26 cellular contexts compared by ENCODE assay signal in the genomic region with DNA sequence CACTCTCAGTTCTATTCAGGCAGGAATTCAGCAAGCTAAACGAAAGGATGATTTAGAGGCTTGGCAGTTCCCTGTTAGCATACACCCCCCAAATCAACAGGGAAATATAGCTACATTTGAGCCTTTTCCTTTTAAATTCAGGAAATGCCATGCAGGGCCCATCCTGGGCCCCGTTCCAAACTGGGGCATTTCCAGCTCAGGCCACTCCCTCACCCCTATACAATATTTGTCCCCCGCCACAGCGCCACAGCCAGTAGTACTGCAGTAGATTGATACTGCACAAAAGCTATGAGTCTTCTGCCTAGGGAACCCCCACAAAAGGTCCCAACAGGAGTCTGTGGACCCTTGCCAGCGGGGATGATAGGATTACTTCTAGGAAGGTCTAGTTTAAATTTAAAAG.
"Had no signal": no experiment of that assay in that cellular context is flagged by ENCODE, and none has a peak within 500 bp of the region (broad histone marks: within the 10 kb centered on the region; RNA-seq: fewer than 3 reads in every experiment).

No MANE protein-coding gene starts in this region.

- H3K4me3 Mint-ChIP-seq: activated CD4-positive, alpha-beta memory T cell treated with anti-CD3 and anti-CD28 coated beads, Interleukin-2, amount 10 ng/mL, durations not matched to agents 7 days and 5 days; activated CD4-positive, alpha-beta T cell treated with anti-CD3 and anti-CD28 coated beads, Interleukin-2, amount 10 ng/mL, durations not matched to agents 7 days and 5 days; activated naive CD4-positive, alpha-beta T cell treated with anti-CD3 and anti-CD28 coated beads, Interleukin-2, amount 10 ng/mL, durations not matched to agents 7 days and 5 days; activated naive CD8-positive, alpha-beta T cell treated with anti-CD3 and anti-CD28 coated beads, Interleukin-2, amount 10 ng/mL, durations not matched to agents 7 days and 5 days; activated T-cell treated with anti-CD3 and anti-CD28 coated beads, Interleukin-2, amount 50 U/mL, for 24 hours; activated T-cell treated with anti-CD3 and anti-CD28 coated beads, Interleukin-2, amount 50 U/mL, for 72 hours; brain had no signal

- H3K27ac ChIP-seq: ascending aorta, breast epithelium, cardiac muscle cell, colonic mucosa had no signal

- ATAC-seq: activated naive CD4-positive, alpha-beta T cell treated with anti-CD3 and anti-CD28 coated beads, Interleukin-2, amount 50 U/mL, for 72 hours; activated T-cell treated with anti-CD3 and anti-CD28 coated beads, Interleukin-2, amount 50 U/mL, for 72 hours; esophagus mucosa had no signal

- H3K27me3 Mint-ChIP-seq: activated naive CD4-positive, alpha-beta T cell treated with anti-CD3 and anti-CD28 coated beads, Interleukin-2, amount 10 ng/mL, durations not matched to agents 7 days and 5 days; activated T-cell treated with anti-CD3 and anti-CD28 coated beads, Interleukin-2, amount 50 U/mL, for 24 hours; brain had no signal

- H3K4me1 ChIP-seq: ascending aorta, breast epithelium, colonic mucosa had no signal

- H3K4me1 Mint-ChIP-seq: activated CD4-positive, alpha-beta memory T cell treated with anti-CD3 and anti-CD28 coated beads, Interleukin-2, amount 10 ng/mL, durations not matched to agents 7 days and 5 days; activated CD4-positive, alpha-beta T cell treated with anti-CD3 and anti-CD28 coated beads, Interleukin-2, amount 10 ng/mL, durations not matched to agents 7 days and 5 days; activated naive CD4-positive, alpha-beta T cell treated with anti-CD3 and anti-CD28 coated beads, Interleukin-2, amount 10 ng/mL, durations not matched to agents 7 days and 5 days; activated naive CD8-positive, alpha-beta T cell treated with anti-CD3 and anti-CD28 coated beads, Interleukin-2, amount 10 ng/mL, durations not matched to agents 7 days and 5 days had no signal

- H3K27ac Mint-ChIP-seq: activated CD4-positive, alpha-beta memory T cell treated with anti-CD3 and anti-CD28 coated beads, Interleukin-2, amount 10 ng/mL, durations not matched to agents 7 days and 5 days; activated CD4-positive, alpha-beta T cell treated with anti-CD3 and anti-CD28 coated beads, Interleukin-2, amount 10 ng/mL, durations not matched to agents 7 days and 5 days; activated naive CD4-positive, alpha-beta T cell treated with anti-CD3 and anti-CD28 coated beads, Interleukin-2, amount 10 ng/mL, durations not matched to agents 7 days and 5 days; activated naive CD4-positive, alpha-beta T cell treated with anti-CD3 and anti-CD28 coated beads, Interleukin-2, amount 50 U/mL, for 72 hours; activated naive CD8-positive, alpha-beta T cell treated with anti-CD3 and anti-CD28 coated beads, Interleukin-2, amount 10 ng/mL, durations not matched to agents 7 days and 5 days; activated T-cell treated with anti-CD3 and anti-CD28 coated beads, Interleukin-2, amount 50 U/mL, for 24 hours; activated T-cell treated with anti-CD3 and anti-CD28 coated beads, Interleukin-2, amount 50 U/mL, for 72 hours had no signal

- H3K4me3 ChIP-seq: ascending aorta, breast epithelium, cardiac muscle cell, colonic mucosa had no signal

- H3K9me3 ChIP-seq: ascending aorta, breast epithelium, colonic mucosa had no signal

- H3K9me3 Mint-ChIP-seq: activated CD4-positive, alpha-beta memory T cell treated with anti-CD3 and anti-CD28 coated beads, Interleukin-2, amount 10 ng/mL, durations not matched to agents 7 days and 5 days had no signal

- H3K36me3 Mint-ChIP-seq: activated naive CD4-positive, alpha-beta T cell treated with anti-CD3 and anti-CD28 coated beads, Interleukin-2, amount 10 ng/mL, durations not matched to agents 7 days and 5 days; activated naive CD8-positive, alpha-beta T cell treated with anti-CD3 and anti-CD28 coated beads, Interleukin-2, amount 10 ng/mL, durations not matched to agents 7 days and 5 days had no signal

- H3K36me3 ChIP-seq: ascending aorta, breast epithelium, cardiac muscle cell, colonic mucosa had no signal

- H3K27me3 ChIP-seq: ascending aorta, breast epithelium, cardiac muscle cell, colonic mucosa had no signal

- DNase-seq: activated CD4-positive, alpha-beta memory T cell treated with anti-CD3 and anti-CD28 coated beads, Interleukin-2, amount 10 ng/mL, durations not matched to agents 7 days and 5 days; activated CD4-positive, alpha-beta T cell treated with anti-CD3 and anti-CD28 coated beads for 1 hour; activated CD4-positive, alpha-beta T cell treated with anti-CD3 and anti-CD28 coated beads for 4 hours; activated CD4-positive, alpha-beta T cell treated with anti-CD3 and anti-CD28 coated beads, Interleukin-2, amount 10 ng/mL, durations not matched to agents 7 days and 5 days; activated CD4-positive, alpha-beta T cell treated with anti-CD3 and anti-CD28 coated beads, Interleukin-2, amount 50 U/mL, for 4 hours; activated CD8-positive, alpha-beta memory T cell treated with anti-CD3 and anti-CD28 coated beads, Interleukin-2, amount 50 U/mL, for 48 hours; activated gamma-delta T cell; activated naive CD4-positive, alpha-beta T cell; activated naive CD4-positive, alpha-beta T cell treated with anti-CD3 and anti-CD28 coated beads, Interleukin-2, amount 10 ng/mL, durations not matched to agents 7 days and 5 days; activated naive CD8-positive, alpha-beta T cell treated with anti-CD3 and anti-CD28 coated beads, Interleukin-2, amount 10 ng/mL, durations not matched to agents 7 days and 5 days; activated T-cell treated with anti-CD3 and anti-CD28 coated beads for 4 hours; activated T-cell treated with anti-CD3 and anti-CD28 coated beads, Interleukin-2, amount 50 U/mL, for 24 hours; activated T-cell treated with anti-CD3 and anti-CD28 coated beads, Interleukin-2, amount 50 U/mL, for 72 hours; central memory CD4-positive, alpha-beta T cell; cerebellar nuclear complex; colonic mucosa; effector CD8-positive, alpha-beta T cell; foreskin fibroblast; head of caudate nucleus; T-helper 2 cell had no signal
